ENCODE assay signal across 21 cellular contexts in genomic region chr1:108841703-108842102, GRCh38. TPM values are rescaled to one million over a fixed set of nuclear protein-coding genes. Genes with fewer than 3 reads are reported as not detected.
"Had no signal": no experiment of that assay in that cellular context is flagged by ENCODE, and none has a peak within 500 bp of the region (broad histone marks: within the 10 kb centered on the region; RNA-seq: fewer than 3 reads in every experiment).

No MANE protein-coding gene starts in this region.

- H3K36me3 ChIP-seq: colonic mucosa, esophagus squamous epithelium, suprapubic skin had no signal

- H3K4me3 Mint-ChIP-seq: activated CD4-positive, alpha-beta memory T cell treated with anti-CD3 and anti-CD28 coated beads, Interleukin-2, amount 10 ng/mL, durations not matched to agents 7 days and 5 days; activated naive CD4-positive, alpha-beta T cell treated with anti-CD3 and anti-CD28 coated beads, Interleukin-2, amount 50 U/mL, for 24 hours; activated T-cell treated with anti-CD3 and anti-CD28 coated beads, Interleukin-2, amount 50 U/mL, for 4 hours; naive thymus-derived CD4-positive, alpha-beta T cell; T-helper 17 cell; WTC11 had no signal

- H3K4me1 Mint-ChIP-seq: activated CD4-positive, alpha-beta memory T cell treated with anti-CD3 and anti-CD28 coated beads, Interleukin-2, amount 10 ng/mL, durations not matched to agents 7 days and 5 days; activated naive CD4-positive, alpha-beta T cell treated with anti-CD3 and anti-CD28 coated beads, Interleukin-2, amount 50 U/mL, for 24 hours; T-helper 17 cell had no signal

- H3K27ac Mint-ChIP-seq: activated CD4-positive, alpha-beta memory T cell treated with anti-CD3 and anti-CD28 coated beads, Interleukin-2, amount 10 ng/mL, durations not matched to agents 7 days and 5 days; activated naive CD4-positive, alpha-beta T cell treated with anti-CD3 and anti-CD28 coated beads, Interleukin-2, amount 50 U/mL, for 24 hours; T-helper 17 cell; WTC11 had no signal

- H3K9ac ChIP-seq: parathyroid adenoma had no signal

- H3K36me3 Mint-ChIP-seq: activated naive CD4-positive, alpha-beta T cell treated with anti-CD3 and anti-CD28 coated beads, Interleukin-2, amount 50 U/mL, for 24 hours; WTC11 had no signal

- H3K79me2 ChIP-seq: parathyroid adenoma had no signal

- H3K9me3 ChIP-seq: colonic mucosa, esophagus squamous epithelium, suprapubic skin had no signal

- H3K27ac ChIP-seq: colonic mucosa, parathyroid adenoma, suprapubic skin had no signal

- H3K4me1 ChIP-seq: colonic mucosa had no signal

- ATAC-seq: activated T-cell treated with anti-CD3 and anti-CD28 coated beads, Interleukin-2, amount 50 U/mL, for 4 hours; naive thymus-derived CD4-positive, alpha-beta T cell; stimulated activated naive CD8-positive, alpha-beta T cell treated with anti-CD3 and anti-CD28 coated beads, Interleukin-15, Interleukin-2, amounts not matched to agents 100 U/mL and 50 U/mL, for 24 hours; T-helper 17 cell had no signal

- H3K27me3 Mint-ChIP-seq: activated naive CD4-positive, alpha-beta T cell treated with anti-CD3 and anti-CD28 coated beads, Interleukin-2, amount 50 U/mL, for 24 hours; T-helper 17 cell had no signal

- H3K27me3 ChIP-seq: colonic mucosa, esophagus squamous epithelium, suprapubic skin had no signal

- FAIRE-seq: TTC549 had no signal

- H2AFZ ChIP-seq: parathyroid adenoma had no signal

- H3K9me3 Mint-ChIP-seq: activated naive CD4-positive, alpha-beta T cell treated with anti-CD3 and anti-CD28 coated beads, Interleukin-2, amount 50 U/mL, for 24 hours had no signal

- H3K4me3 ChIP-seq: colonic mucosa, esophagus squamous epithelium, lung, suprapubic skin had no signal

- DNase-seq: activated CD4-positive, alpha-beta memory T cell treated with anti-CD3 and anti-CD28 coated beads, Interleukin-2, amount 10 ng/mL, durations not matched to agents 7 days and 5 days; activated CD4-positive, alpha-beta T cell treated with anti-CD3 and anti-CD28 coated beads for 4 hours; activated effector memory CD4-positive, alpha-beta T cell treated with Interleukin-2 at 50 U/mL for 16 hours; activated T-cell treated with anti-CD3 and anti-CD28 coated beads, Interleukin-2, amount 50 U/mL, for 4 hours; central memory CD4-positive, alpha-beta T cell; colonic mucosa; esophagus squamous epithelium; foreskin fibroblast; glutamatergic neuron; midbrain; naive thymus-derived CD4-positive, alpha-beta T cell; retina; stimulated activated naive CD8-positive, alpha-beta T cell treated with anti-CD3 and anti-CD28 coated beads, Interleukin-15, Interleukin-2, amounts not matched to agents 100 U/mL and 50 U/mL, for 24 hours; T-helper 17 cell had no signal

RNA-seq across cellular contexts. Expression of gene AKNAD1, which starts 15.2 kb away (rescaled TPM):
- total RNA-seq: activated CD4-positive, alpha-beta memory T cell treated with anti-CD3 and anti-CD28 coated beads, Interleukin-2, amount 10 ng/mL, durations not matched to agents 7 days and 5 days; activated T-cell treated with anti-CD3 and anti-CD28 coated beads, Interleukin-2, amount 50 U/mL, for 4 hours; colonic mucosa; naive thymus-derived CD4-positive, alpha-beta T cell; T-helper 17 cell; ureter; WTC11 had no signal
